ENCODE assay signal across 17 cellular contexts in genomic region chr9:88809371-88809770, GRCh38.
DNase-seq lines count a peak whose midpoint lies in the region; ATAC-seq and TF ChIP-seq lines count a peak whose summit lies in the region.
"Had no signal": no experiment of that assay in that cellular context is flagged by ENCODE, and none has a peak within 500 bp of the region (broad histone marks: within the 10 kb centered on the region; RNA-seq: fewer than 3 reads in every experiment).

No MANE protein-coding gene starts in this region.

- H3K9me3 Mint-ChIP-seq in mesothelial cell of epicardium = no peaks in the 10 kb centered on the region
- H3K9me3 Mint-ChIP-seq: activated naive CD8-positive, alpha-beta T cell treated with anti-CD3 and anti-CD28 coated beads for 36 hours had no signal

- no peak for TF ChIP-seq CTCF in C4-2B (conservative IDR thresholded peaks at IDR 0.05)
- no peak for TF ChIP-seq CTCF in fibroblast of pulmonary artery (IDR thresholded peaks at IDR 0.05; ENCODE audit: low read length, missing control alignments)
- TF ChIP-seq CTCF in mesothelial cell of epicardium (IDR thresholded peaks at IDR 0.05; ENCODE audit: unreplicated experiment) = no peak

- no peak overlapping the region for H3K4me3 Mint-ChIP-seq in mesothelial cell of epicardium
- H3K4me3 Mint-ChIP-seq: activated naive CD8-positive, alpha-beta T cell treated with anti-CD3 and anti-CD28 coated beads for 36 hours had no signal

- no peak for ATAC-seq in SK-N-SH treated with all-trans-retinoic acid at 6 μM for 48 hours

- DNase-seq in amniotic epithelial cell (ENCODE audit: low read depth) (peak; percentile 53), fibroblast of pulmonary artery (ENCODE audit: low read depth) (peak; percentile 81), mesothelial cell of epicardium (ENCODE audit: low spot score in 2 of 2, unreplicated experiment in 2 of 2) (no peak), NOMO-1 treated with DMSO at 0.1 percent for 48 hours (lab: John Stamatoyannopoulos, UW; ENCODE audit: unreplicated experiment) (no peak), EL (no peak), SJCRH30 (no peak)
- DNase-seq: activated naive CD8-positive, alpha-beta T cell treated with anti-CD3 and anti-CD28 coated beads for 36 hours; NCI-H1105 treated with DMSO at 0.1 percent for 48 hours; NCI-H2081 treated with DMSO at 0.1 percent for 48 hours; nucleus accumbens; Peyer's patch; stomach had no signal

- no peaks in the 10 kb centered on the region for H3K27me3 ChIP-seq in SJCRH30
- H3K27me3 ChIP-seq: BLaER1, Peyer's patch, stomach, tibial nerve had no signal

- peaks cover 6% of the 10 kb centered on the region for H3K27me3 Mint-ChIP-seq in mesothelial cell of epicardium (ENCODE audit: low read depth)

- no peaks in the 10 kb centered on the region for H3K9me3 ChIP-seq in SJCRH30 (replicated peaks)
- H3K9me3 ChIP-seq: Peyer's patch, stomach, tibial nerve had no signal

- H3K4me1 ChIP-seq in SJCRH30 = no peaks in the 10 kb centered on the region
- H3K4me1 ChIP-seq: BLaER1, Peyer's patch had no signal

- H3K27ac Mint-ChIP-seq in mesothelial cell of epicardium = peak overlapping the region; percentile 78
- H3K27ac Mint-ChIP-seq: activated naive CD8-positive, alpha-beta T cell treated with anti-CD3 and anti-CD28 coated beads for 36 hours had no signal

- H3K27ac ChIP-seq in C4-2B (peak overlapping the region; percentile 25; the same call in 1 of the 2 replicates), SJCRH30 (no peak overlapping the region)
- H3K27ac ChIP-seq: BLaER1, Peyer's patch, SK-N-MC, stomach, tibial nerve had no signal

- peaks cover 43% of the 10 kb centered on the region for H3K4me1 Mint-ChIP-seq in mesothelial cell of epicardium

- no peaks in the 10 kb centered on the region for H3K36me3 ChIP-seq in SJCRH30
- H3K36me3 ChIP-seq: BLaER1, Peyer's patch, stomach, tibial nerve had no signal

- H3K36me3 Mint-ChIP-seq in mesothelial cell of epicardium = no peaks in the 10 kb centered on the region
- H3K36me3 Mint-ChIP-seq: activated naive CD8-positive, alpha-beta T cell treated with anti-CD3 and anti-CD28 coated beads for 36 hours had no signal

- H3K4me3 ChIP-seq in fibroblast of pulmonary artery (replicated peaks; ENCODE audit: low read depth, low read length) (no peak overlapping the region), SJCRH30 (no peak overlapping the region)
- H3K4me3 ChIP-seq: BLaER1, Peyer's patch, SK-N-MC, stomach, tibial nerve had no signal

TF ChIP-seq in SK-N-SH treated with all-trans-retinoic acid at 6 μM for 48 hours, 23 proteins besides CTCF, POLR2A, EP300 and RAD21:
- TF ChIP-seq ESRRG (CRISPR knock-in tag; IDR thresholded peaks at IDR 0.05) (no peak), PPARA (CRISPR knock-in tag; IDR thresholded peaks at IDR 0.05; ENCODE audit: borderline replicate concordance) (no peak), OSR1 (CRISPR knock-in tag; IDR thresholded peaks at IDR 0.05) (no peak), POU6F1 (CRISPR knock-in tag; IDR thresholded peaks at IDR 0.05; ENCODE audit: borderline replicate concordance, low read depth) (no peak), ARNTL (CRISPR knock-in tag; IDR thresholded peaks at IDR 0.05; ENCODE audit: borderline replicate concordance, low read depth) (no peak), SNAI2 (CRISPR knock-in tag; IDR thresholded peaks at IDR 0.05) (no peak), ZNF565 (CRISPR knock-in tag; conservative IDR thresholded peaks at IDR 0.05; ENCODE audit: low read depth) (no peak), ISL1 (CRISPR knock-in tag; IDR thresholded peaks at IDR 0.05) (no peak), CSDC2 (CRISPR knock-in tag; IDR thresholded peaks at IDR 0.05) (no peak), CSRNP3 (CRISPR knock-in tag; IDR thresholded peaks at IDR 0.05) (no peak), BACH2 (CRISPR knock-in tag; IDR thresholded peaks at IDR 0.05; ENCODE audit: borderline replicate concordance) (no peak), ZNF8 (CRISPR knock-in tag; IDR thresholded peaks at IDR 0.05) (no peak), TOX (CRISPR knock-in tag; IDR thresholded peaks at IDR 0.05; ENCODE audit: borderline replicate concordance) (no peak), ZFP3 (CRISPR knock-in tag; IDR thresholded peaks at IDR 0.05) (no peak), ZFP30 (CRISPR knock-in tag; IDR thresholded peaks at IDR 0.05) (no peak), TSHZ2 (CRISPR knock-in tag; IDR thresholded peaks at IDR 0.05) (no peak), ZNF70 (CRISPR knock-in tag; IDR thresholded peaks at IDR 0.05) (no peak), RARB (CRISPR knock-in tag; IDR thresholded peaks at IDR 0.05) (no peak), ZC3H10 (CRISPR knock-in tag; IDR thresholded peaks at IDR 0.05) (no peak), CREB5 (CRISPR knock-in tag; IDR thresholded peaks at IDR 0.05; ENCODE audit: low read depth) (no peak)

Comparison
In these comparisons a context has a peak if more than half of its experiments do, and no peak if none do; other contexts are left out.
1. DNase-seq: peak in amniotic epithelial cell (single experiment) and fibroblast of pulmonary artery (single experiment); none in mesothelial cell of epicardium (0 of 2), NOMO-1 treated with DMSO at 0.1 percent for 48 hours (single experiment), EL (single experiment) and SJCRH30 (0 of 2).